Comparison of ENCODE assay signal across 8 cellular contexts in the genomic region with DNA sequence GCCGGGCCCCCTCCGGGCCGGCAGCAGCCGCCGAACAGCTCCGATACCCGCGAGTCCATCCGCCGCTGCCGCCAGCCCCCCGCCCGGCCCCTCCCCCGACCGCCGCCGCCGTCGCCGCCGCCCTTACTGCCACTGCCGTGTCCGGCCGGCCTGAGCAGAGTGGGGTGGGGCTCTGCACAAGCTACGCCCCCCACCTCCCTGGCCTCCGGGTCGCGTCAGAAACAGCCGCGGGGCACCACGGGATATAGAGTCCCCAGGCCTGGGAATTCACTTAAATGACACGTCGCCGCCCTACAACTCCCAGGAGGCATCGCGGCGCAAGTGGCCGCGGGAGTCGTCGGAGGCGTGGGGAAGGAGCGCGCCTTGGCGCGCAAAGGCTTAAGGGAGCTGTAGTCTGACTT. TPM values are rescaled to one million over a fixed set of nuclear protein-coding genes. Genes with fewer than 3 reads are reported as not detected.
A peak's percentile ranks its signal among the peaks of the same experiment; 100 is the strongest.
DNase-seq lines count a peak whose midpoint lies in the region; ATAC-seq and TF ChIP-seq lines count a peak whose summit lies in the region.

A gene with protein sequence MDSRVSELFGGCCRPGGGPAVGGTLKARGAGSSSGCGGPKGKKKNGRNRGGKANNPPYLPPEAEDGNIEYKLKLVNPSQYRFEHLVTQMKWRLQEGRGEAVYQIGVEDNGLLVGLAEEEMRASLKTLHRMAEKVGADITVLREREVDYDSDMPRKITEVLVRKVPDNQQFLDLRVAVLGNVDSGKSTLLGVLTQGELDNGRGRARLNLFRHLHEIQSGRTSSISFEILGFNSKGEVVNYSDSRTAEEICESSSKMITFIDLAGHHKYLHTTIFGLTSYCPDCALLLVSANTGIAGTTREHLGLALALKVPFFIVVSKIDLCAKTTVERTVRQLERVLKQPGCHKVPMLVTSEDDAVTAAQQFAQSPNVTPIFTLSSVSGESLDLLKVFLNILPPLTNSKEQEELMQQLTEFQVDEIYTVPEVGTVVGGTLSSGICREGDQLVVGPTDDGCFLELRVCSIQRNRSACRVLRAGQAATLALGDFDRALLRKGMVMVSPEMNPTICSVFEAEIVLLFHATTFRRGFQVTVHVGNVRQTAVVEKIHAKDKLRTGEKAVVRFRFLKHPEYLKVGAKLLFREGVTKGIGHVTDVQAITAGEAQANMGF (minus strand): TSS at position 161 of the 401 bp plus-strand sequence. CDS start 102 bp downstream, at position 59.

- H3K4me3 ChIP-seq in AG04449 (ENCODE audit: low read depth, low read length), result peak within 1 kb of the TSS; percentile 91

- H3K4me3 Mint-ChIP-seq in activated B cell treated with CpG ODN at 0.5 μM for 24 hours, result peak within 1 kb of the TSS; percentile 98

- H3K36me3 Mint-ChIP-seq in activated B cell treated with CpG ODN at 0.5 μM for 24 hours (ENCODE audit: low read depth), result peaks cover 35% of the 10 kb centered on the region

- H3K27me3 Mint-ChIP-seq in activated B cell treated with CpG ODN at 0.5 μM for 24 hours, result no peaks in the 10 kb centered on the region

- H3K27ac Mint-ChIP-seq in activated B cell treated with CpG ODN at 0.5 μM for 24 hours, result peak within 1 kb of the TSS; percentile 99

- POLR2A ChIA-PET in AG04449 (lab: Yijun Ruan, JAX), result interaction anchor here (0.7 to 2.6 kb wide), 16 partner anchors 9 to 618 kb away, joined by 3 to 9 read pairs (median 4); a partner anchor contains a TSS
- POLR2A ChIA-PET in activated B cell treated with CpG ODN at 0.5 μM for 24 hours (lab: Charles Lee), result interaction anchor here (0.6 to 3.0 kb wide), 35 partner anchors 10 to 1065 kb away, joined by 3 to 23 read pairs (median 5); a partner anchor contains a TSS

- H3K27ac ChIP-seq in caudate nucleus (ENCODE audit: low read depth, low read length), result peak within 1 kb of the TSS; percentile 93

- DNase-seq in AG04449 (ENCODE audit: low read depth, low spot score), result peak; percentile 96
- DNase-seq in NCI-H226, result peak; percentile 99
- peak; percentile 92 for DNase-seq in activated B cell treated with CpG ODN at 0.5 μM for 24 hours
- peak; percentile 85 to 100 (median 99) for DNase-seq in caudate nucleus (lab: John Stamatoyannopoulos, UW)
- DNase-seq in inferior parietal cortex (ENCODE audit: extremely low spot score), result peak; percentile 99
- DNase-seq in stimulated activated CD4-positive, alpha-beta T cell treated with anti-CD3 and anti-CD28 coated beads, Interleukin-12 subunit alpha, Interleukin-12 subunit beta, amount 100 ng/mL, for 4 hours, result peak; percentile 92

- CTCF ChIA-PET in AG04449 (lab: Yijun Ruan, JAX), result interaction anchor here (0.7 to 2.0 kb wide), 8 partner anchors 18 to 451 kb away, joined by 3 to 12 read pairs (median 4); a partner anchor contains a TSS
- CTCF ChIA-PET in activated B cell treated with CpG ODN at 0.5 μM for 24 hours (lab: Charles Lee), result interaction anchor here (1.0 to 1.6 kb wide), 4 partner anchors 17 to 684 kb away, joined by 3 to 5 read pairs (median 4); a partner anchor contains a TSS

- ATAC-seq in GM18907 (IDR thresholded peaks at IDR 0.05; ENCODE audit: unreplicated experiment), result peak; percentile 86
- peak; percentile 86 for ATAC-seq in HG03175 (IDR thresholded peaks at IDR 0.05; ENCODE audit: unreplicated experiment)
- peak; percentile 83 for ATAC-seq in activated B cell treated with CpG ODN at 0.5 μM for 24 hours (ENCODE audit: low read depth)

- intact Hi-C loops in activated B cell treated with CpG ODN at 0.5 μM for 24 hours (cut with micrococcal nuclease), result loop anchor here (1.0 to 10.0 kb wide), 14 partner anchors 16 to 857 kb away; a partner anchor contains a TSS

- no peaks in the 10 kb centered on the region for H3K9me3 Mint-ChIP-seq in activated B cell treated with CpG ODN at 0.5 μM for 24 hours

- H3K4me1 Mint-ChIP-seq in activated B cell treated with CpG ODN at 0.5 μM for 24 hours, result peaks cover 40% of the 10 kb centered on the region

- TF ChIP-seq CTCF in AG04449 (IDR thresholded peaks at IDR 0.05; ENCODE audit: insufficient read depth, low read length, missing control alignments), result no peak
- no peak for TF ChIP-seq CTCF in activated B cell treated with CpG ODN at 0.5 μM for 24 hours (IDR thresholded peaks at IDR 0.05)

RNA-seq across cellular contexts. Expression of the gene that starts here (rescaled TPM):
- 75.7 and 81.4 TPM in 2 replicates for total RNA-seq in activated B cell treated with CpG ODN at 0.5 μM for 24 hours

Comparison
In these comparisons a context has a peak if more than half of its experiments do, and no peak if none do; other contexts are left out.
1. Peak in every context shown above with its lines: DNase-seq, ATAC-seq, H3K4me3 ChIP-seq and H3K27ac ChIP-seq.